In the genomic region with DNA sequence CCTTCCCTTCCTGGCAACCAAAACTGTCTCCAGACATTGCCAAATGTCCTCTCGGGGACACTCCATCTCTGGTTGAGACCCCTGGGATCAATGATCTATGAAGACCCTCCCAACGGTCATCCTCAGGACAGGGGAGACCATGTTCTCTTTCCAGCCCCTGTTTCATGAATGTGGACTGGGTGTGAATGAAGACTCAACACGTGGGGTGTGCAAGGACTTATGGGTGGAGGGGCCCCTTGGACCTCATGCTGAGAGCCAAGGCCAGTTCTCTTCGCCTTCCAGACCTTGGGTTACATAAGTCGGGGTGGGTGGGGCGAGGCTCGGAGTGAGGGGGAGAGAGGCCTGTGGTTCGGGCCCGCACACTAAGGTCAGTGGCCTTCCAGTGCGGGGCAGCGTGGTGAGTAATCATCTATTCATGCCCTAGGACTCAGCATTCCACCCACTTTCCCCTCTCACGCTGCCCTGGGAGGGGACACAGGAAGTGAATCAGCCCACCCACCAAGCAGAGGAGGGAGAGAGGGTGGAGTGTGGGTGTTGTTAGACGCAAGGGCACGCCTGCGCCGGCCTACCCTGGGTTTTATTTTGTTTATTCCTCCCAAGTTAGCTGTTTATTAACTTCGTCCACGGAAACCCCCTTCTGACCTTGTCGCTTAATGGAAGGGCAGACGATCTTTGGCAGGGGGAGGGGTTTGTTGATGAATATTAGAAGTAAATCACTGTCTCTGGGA, we compare ENCODE assay signal across 10 cellular contexts. TPM values are rescaled to one million over a fixed set of nuclear protein-coding genes. Genes with fewer than 3 reads are reported as not detected.
DNase-seq lines count a peak whose midpoint lies in the region; ATAC-seq and TF ChIP-seq lines count a peak whose summit lies in the region.
"Had no signal": no experiment of that assay in that cellular context is flagged by ENCODE, and none has a peak within 500 bp of the region (broad histone marks: within the 10 kb centered on the region; RNA-seq: fewer than 3 reads in every experiment).

No MANE protein-coding gene starts in this region.

- CTCF ChIA-PET in activated CD8-positive, alpha-beta T cell treated with anti-CD3 and anti-CD28 coated beads, Interleukin-2, amount 10 ng/mL, durations not matched to agents 7 days and 5 days (lab: Charles Lee): no interaction called here

- no peak overlapping the region for H3K4me3 ChIP-seq in HUES6 (ENCODE audit: low read depth, low read length)
- no peak overlapping the region for H3K4me3 ChIP-seq in brain microvascular endothelial cell (ENCODE audit: low read depth, low read length)
- no peak overlapping the region for H3K4me3 ChIP-seq in left lung

- H3K27me3 ChIP-seq in HUES6 (ENCODE audit: control insufficient read depth, insufficient read depth, low read length) (peaks cover 9% of the 10 kb centered on the region), brain microvascular endothelial cell (replicated peaks) (no peaks in the 10 kb centered on the region), left lung (peaks cover 0 to under 1% of the 10 kb centered on the region in 2 donors)

- no peaks in the 10 kb centered on the region for H3K36me3 Mint-ChIP-seq in activated CD8-positive, alpha-beta T cell treated with anti-CD3 and anti-CD28 coated beads, Interleukin-2, amount 10 ng/mL, durations not matched to agents 7 days and 5 days (ENCODE audit: low read depth)

- H3K9me3 ChIP-seq in HUES6 (ENCODE audit: control insufficient read depth, insufficient read depth, low read depth, low read length) (no peaks in the 10 kb centered on the region), left lung (no peaks in the 10 kb centered on the region)

- H3K27ac ChIP-seq in HUES6 (ENCODE audit: low read depth, low read length): no peak overlapping the region; the same call in 1 of the 2 replicates
- H3K27ac ChIP-seq in brain microvascular endothelial cell: peak overlapping the region; percentile 76
- H3K27ac ChIP-seq in left lung: no peak overlapping the region
- H3K27ac ChIP-seq: HL-60 had no signal

- H3K36me3 ChIP-seq in HUES6 (ENCODE audit: control insufficient read depth, insufficient read depth, low read length) (no peaks in the 10 kb centered on the region), brain microvascular endothelial cell (replicated peaks) (no peaks in the 10 kb centered on the region), left lung (no peaks in the 10 kb centered on the region)

- H3K9me3 Mint-ChIP-seq in activated CD8-positive, alpha-beta T cell treated with anti-CD3 and anti-CD28 coated beads, Interleukin-2, amount 10 ng/mL, durations not matched to agents 7 days and 5 days (ENCODE audit: insufficient read depth): no peaks in the 10 kb centered on the region

- H3K27me3 Mint-ChIP-seq in activated CD8-positive, alpha-beta T cell treated with anti-CD3 and anti-CD28 coated beads, Interleukin-2, amount 10 ng/mL, durations not matched to agents 7 days and 5 days (ENCODE audit: low read depth): peaks cover 9% of the 10 kb centered on the region

- H3K4me1 ChIP-seq in HUES6 (ENCODE audit: control insufficient read depth, insufficient read depth, low read length) (peaks cover 7% of the 10 kb centered on the region), left lung (peaks cover 0 to 7% of the 10 kb centered on the region in 2 donors)

- POLR2A ChIA-PET in activated CD8-positive, alpha-beta T cell treated with anti-CD3 and anti-CD28 coated beads, Interleukin-2, amount 10 ng/mL, durations not matched to agents 7 days and 5 days (lab: Charles Lee): no interaction called here

- no peak for TF ChIP-seq CTCF in brain microvascular endothelial cell (IDR thresholded peaks at IDR 0.05; ENCODE audit: low read depth, low read length, missing control alignments)
- TF ChIP-seq CTCF in left lung (IDR thresholded peaks at IDR 0.05): no peak
- no peak for TF ChIP-seq CTCF in GM10266 (IDR thresholded peaks at IDR 0.05; ENCODE audit: control insufficient read depth, insufficient read depth, low read depth, missing control alignments)

- H3K4me1 Mint-ChIP-seq in activated CD8-positive, alpha-beta T cell treated with anti-CD3 and anti-CD28 coated beads, Interleukin-2, amount 10 ng/mL, durations not matched to agents 7 days and 5 days (ENCODE audit: low read depth): no peaks in the 10 kb centered on the region

- H3K9ac ChIP-seq in HUES6 (ENCODE audit: low read length): peak overlapping the region; percentile 15

- intact Hi-C loops in left lung (cut with DNase I): no loop called here

- in situ Hi-C loops in ACHN (cut with HindIII; ENCODE audit: low pct_ligation_motif_present, low pct_unique_long_range_greater_than_20kb, low sequenced_read_pairs) (no loop called here), brain microvascular endothelial cell (cut with HindIII; ENCODE audit: low pct_ligation_motif_present, low sequenced_read_pairs) (no loop called here)

- H3K4me3 Mint-ChIP-seq in activated CD8-positive, alpha-beta T cell treated with anti-CD3 and anti-CD28 coated beads, Interleukin-2, amount 10 ng/mL, durations not matched to agents 7 days and 5 days: no peak overlapping the region

- DNase-seq in ACHN (peak; percentile 89), brain microvascular endothelial cell (peak; percentile 84), left lung (peak in 1 of 2 donors; percentile 54), GM10266 (ENCODE audit: extremely low spot score) (no peak), KG1 (lab: John Stamatoyannopoulos, UW) (no peak), NCI-H2196 (lab: John Stamatoyannopoulos, UW; ENCODE audit: unreplicated experiment) (no peak)
- DNase-seq in activated CD8-positive, alpha-beta T cell treated with anti-CD3 and anti-CD28 coated beads, Interleukin-2, amount 10 ng/mL, durations not matched to agents 7 days and 5 days: no peak
- DNase-seq: DMS153 had no signal

- no peak overlapping the region for H3K27ac Mint-ChIP-seq in activated CD8-positive, alpha-beta T cell treated with anti-CD3 and anti-CD28 coated beads, Interleukin-2, amount 10 ng/mL, durations not matched to agents 7 days and 5 days

- peak; percentile 78 for ATAC-seq in left lung
- no peak for ATAC-seq in activated CD8-positive, alpha-beta T cell treated with anti-CD3 and anti-CD28 coated beads, Interleukin-2, amount 10 ng/mL, durations not matched to agents 7 days and 5 days

RNA-seq across cellular contexts. Expression of a gene that starts 6.7 kb away (rescaled TPM):
- total RNA-seq in left lung: 10 to 100 TPM; 15.7 to 17.7 TPM
- not detected for total RNA-seq in activated CD8-positive, alpha-beta T cell treated with anti-CD3 and anti-CD28 coated beads, Interleukin-2, amount 10 ng/mL, durations not matched to agents 7 days and 5 days

Comparison
In these comparisons a context has a peak if more than half of its experiments do, and no peak if none do; other contexts are left out.
1. DNase-seq: peak in ACHN (single experiment) and brain microvascular endothelial cell (single experiment); none in GM10266 (single experiment), KG1 (single experiment), activated CD8-positive, alpha-beta T cell treated with anti-CD3 and anti-CD28 coated beads, Interleukin-2, amount 10 ng/mL, durations not matched to agents 7 days and 5 days (single experiment) and NCI-H2196 (single experiment).
2. RNA of a gene that starts 6.7 kb away (total RNA-seq): 15.7 to 17.7 TPM in left lung; not detected in activated CD8-positive, alpha-beta T cell treated with anti-CD3 and anti-CD28 coated beads, Interleukin-2, amount 10 ng/mL, durations not matched to agents 7 days and 5 days; every median in the first group is over 10 times any median in the second.